6 cellular contexts compared by ENCODE assay signal in genomic region chr15:90264649-90265048, GRCh38. TPM values are rescaled to one million over a fixed set of nuclear protein-coding genes. Genes with fewer than 3 reads are reported as not detected.
A peak's percentile ranks its signal among the peaks of the same experiment; 100 is the strongest.
DNase-seq lines count a peak whose midpoint lies in the region; ATAC-seq and TF ChIP-seq lines count a peak whose summit lies in the region.

No MANE protein-coding gene starts in this region.

- H3K9me3 Mint-ChIP-seq in activated CD4-positive, alpha-beta T cell treated with anti-CD3 and anti-CD28 coated beads for 36 hours (ENCODE audit: low read depth): no peaks in the 10 kb centered on the region

- H3K27ac Mint-ChIP-seq in activated CD4-positive, alpha-beta T cell treated with anti-CD3 and anti-CD28 coated beads for 36 hours: peak overlapping the region; percentile 99

- H3K4me3 ChIP-seq in cardiac fibroblast (replicated peaks in 1 of 2; ENCODE audit: low read depth in 2 of 2, low read length in 2 of 2) (peak overlapping the region; percentile 74 to 86), osteoblast (ENCODE audit: insufficient read depth, low read length) (peak overlapping the region; percentile 95)

- peak; percentile 64 for DNase-seq in activated CD4-positive, alpha-beta T cell treated with anti-CD3 and anti-CD28 coated beads for 36 hours
- DNase-seq in activated CD4-positive, alpha-beta T cell treated with anti-CD3 and anti-CD28 coated beads for 1 hour: no peak
- DNase-seq in cardiac fibroblast (ENCODE audit: low read depth in 2 of 2): no peak
- peak; percentile 51 for DNase-seq in osteoblast (ENCODE audit: insufficient read length, low spot score, missing footprints)
- DNase-seq in GM19240 (ENCODE audit: insufficient read length, low spot score): no peak
- DNase-seq in iPS-NIHi7 (ENCODE audit: extremely low spot score): no peak

- H3K79me2 ChIP-seq in osteoblast (ENCODE audit: insufficient read depth, low read length): peaks cover 37% of the 10 kb centered on the region

- peaks cover 22% of the 10 kb centered on the region for H3K36me3 Mint-ChIP-seq in activated CD4-positive, alpha-beta T cell treated with anti-CD3 and anti-CD28 coated beads for 36 hours (ENCODE audit: low read depth)

- peak overlapping the region; percentile 96 for H3K4me2 ChIP-seq in osteoblast (ENCODE audit: insufficient read depth, low read length)

- H3K4me1 Mint-ChIP-seq in activated CD4-positive, alpha-beta T cell treated with anti-CD3 and anti-CD28 coated beads for 36 hours: peaks cover 32% of the 10 kb centered on the region

- intact Hi-C loops in activated CD4-positive, alpha-beta T cell treated with anti-CD3 and anti-CD28 coated beads for 36 hours (cut with DNase I, micrococcal nuclease): loop anchor here (1.0 to 5.0 kb wide), 12 partner anchors 30 to 668 kb away; partner anchors contain the start of genes GDPGP1 (in 2 of the 2), AP3S2 (in 1 of the 2), BLM (in 1 of the 2) and HDDC3 (in 1 of the 2)

- no peaks in the 10 kb centered on the region for H3K27me3 ChIP-seq in osteoblast (ENCODE audit: insufficient read depth, low read length)

- H3K9me3 ChIP-seq in osteoblast (ENCODE audit: low read depth, low read length): no peaks in the 10 kb centered on the region

- CTCF ChIA-PET in activated CD4-positive, alpha-beta T cell treated with anti-CD3 and anti-CD28 coated beads for 36 hours (lab: Charles Lee): interaction anchor here (1.3 kb wide), 1 partner anchor 56 kb away, joined by 4 read pairs; no protein-coding TSS in a partner anchor

- peak overlapping the region; percentile 98 for H2AFZ ChIP-seq in osteoblast (ENCODE audit: low read length)

- H3K4me3 Mint-ChIP-seq in activated CD4-positive, alpha-beta T cell treated with anti-CD3 and anti-CD28 coated beads for 36 hours: peak overlapping the region; percentile 98

- H3K4me1 ChIP-seq in osteoblast (ENCODE audit: insufficient read depth, low read length): peaks cover 36% of the 10 kb centered on the region

- no peaks in the 10 kb centered on the region for H3K27me3 Mint-ChIP-seq in activated CD4-positive, alpha-beta T cell treated with anti-CD3 and anti-CD28 coated beads for 36 hours

- TF ChIP-seq CTCF in cardiac fibroblast (IDR thresholded peaks at IDR 0.05; ENCODE audit: low read depth, low read length): no peak
- no peak for TF ChIP-seq CTCF in osteoblast (IDR thresholded peaks at IDR 0.05; ENCODE audit: extremely low read depth, low read depth, low read length)

- H3K27ac ChIP-seq in osteoblast (ENCODE audit: low read depth, low read length): peak overlapping the region; percentile 93

- peaks cover 14% of the 10 kb centered on the region for H4K20me1 ChIP-seq in osteoblast (ENCODE audit: insufficient read depth, low read length)

- peak; percentile 52 for ATAC-seq in activated CD4-positive, alpha-beta T cell treated with anti-CD3 and anti-CD28 coated beads for 36 hours

- peaks cover 14% of the 10 kb centered on the region for H3K36me3 ChIP-seq in osteoblast (ENCODE audit: insufficient read depth, low read length)

- POLR2A ChIA-PET in activated CD4-positive, alpha-beta T cell treated with anti-CD3 and anti-CD28 coated beads for 36 hours (lab: Charles Lee): no interaction called here

RNA-seq across cellular contexts. Expression of gene NGRN, which starts 0.8 kb away (rescaled TPM):
- total RNA-seq in activated CD4-positive, alpha-beta T cell treated with anti-CD3 and anti-CD28 coated beads for 36 hours: 10 to 100 TPM; 22.0 to 23.9 TPM
- 56.0 and 68.4 TPM in 2 replicates for total RNA-seq in osteoblast

RNA-seq across cellular contexts. Expression of gene TTLL13, which starts 15.3 kb away (rescaled TPM):
- total RNA-seq in activated CD4-positive, alpha-beta T cell treated with anti-CD3 and anti-CD28 coated beads for 36 hours: under 1 TPM; 0.39 to 0.46 TPM
- total RNA-seq in osteoblast: under 0.01 TPM in 2 replicates

RNA-seq across cellular contexts. Expression of gene GDPGP1, which starts 30.6 kb away (rescaled TPM):
- total RNA-seq in activated CD4-positive, alpha-beta T cell treated with anti-CD3 and anti-CD28 coated beads for 36 hours: 1 to 10 TPM; 5.6 to 6.6 TPM
- 8.0 and 9.7 TPM in 2 replicates for total RNA-seq in osteoblast

RNA-seq across cellular contexts. Expression of gene CIB1, which starts 30.9 kb away (rescaled TPM):
- total RNA-seq in activated CD4-positive, alpha-beta T cell treated with anti-CD3 and anti-CD28 coated beads for 36 hours: 100 to 1,000 TPM; 135 to 140 TPM
- 21.4 and 23.0 TPM in 2 replicates for total RNA-seq in osteoblast

Comparison
In these comparisons a context has a peak if more than half of its experiments do, and no peak if none do; other contexts are left out.
1. DNase-seq: peak in activated CD4-positive, alpha-beta T cell treated with anti-CD3 and anti-CD28 coated beads for 36 hours (single experiment) and osteoblast (single experiment); none in activated CD4-positive, alpha-beta T cell treated with anti-CD3 and anti-CD28 coated beads for 1 hour (single experiment), cardiac fibroblast (0 of 2), GM19240 (single experiment) and iPS-NIHi7 (single experiment).